Comparison of ENCODE assay signal across 15 cellular contexts in the genomic region with DNA sequence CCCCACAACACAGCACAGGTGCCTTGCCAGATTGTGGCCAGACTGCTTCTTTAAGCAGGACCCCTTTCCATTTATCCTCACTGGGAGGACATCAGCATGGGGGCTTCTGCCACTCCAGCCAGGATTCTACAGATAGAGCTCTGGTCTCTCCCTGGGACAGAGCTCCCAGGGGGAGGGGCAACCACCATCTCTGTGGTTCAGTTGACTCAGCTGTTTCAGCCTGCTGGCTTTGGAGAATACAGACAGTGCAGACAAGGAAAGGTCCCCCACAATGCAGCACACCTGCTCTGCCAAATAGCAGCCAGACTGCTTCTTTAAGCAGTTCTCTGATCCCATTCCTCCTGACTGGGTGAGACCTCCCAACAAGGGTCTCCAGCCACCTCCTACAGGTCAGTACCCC.
DNase-seq lines count a peak whose midpoint lies in the region; ATAC-seq and TF ChIP-seq lines count a peak whose summit lies in the region.
"Had no signal": no experiment of that assay in that cellular context is flagged by ENCODE, and none has a peak within 500 bp of the region (broad histone marks: within the 10 kb centered on the region; RNA-seq: fewer than 3 reads in every experiment).

No MANE protein-coding gene starts in this region.

- H3K36me3 Mint-ChIP-seq in neural progenitor cell (no peaks in the 10 kb centered on the region), WTC11 (peaks cover 17% of the 10 kb centered on the region), endothelial cell (ENCODE audit: low read depth, unreplicated experiment) (no peaks in the 10 kb centered on the region)

- ATAC-seq in WTC11 = no peak
- ATAC-seq: GM12878 had no signal

- H4K20me1 ChIP-seq in PC-9 (ENCODE audit: insufficient read depth) = no peaks in the 10 kb centered on the region
- no peaks in the 10 kb centered on the region for H4K20me1 ChIP-seq in neural progenitor cell (ENCODE audit: low read depth)

- H3K4me1 ChIP-seq in PC-9 (replicated peaks; ENCODE audit: insufficient read depth) = no peaks in the 10 kb centered on the region
- H3K4me1 ChIP-seq in neural progenitor cell = peaks cover 5% of the 10 kb centered on the region

- H3K27ac Mint-ChIP-seq in neural progenitor cell (no peak overlapping the region), WTC11 (no peak overlapping the region), endothelial cell (ENCODE audit: unreplicated experiment) (no peak overlapping the region)
- H3K27ac Mint-ChIP-seq: B cell; CD4-positive, alpha-beta T cell had no signal

- H3K27ac ChIP-seq in PC-9 (no peak overlapping the region), neural progenitor cell (no peak overlapping the region)
- H3K27ac ChIP-seq: GM23248 had no signal

- no peak for DNase-seq in PC-9
- peak; percentile 23 for DNase-seq in glomerular visceral epithelial cell (ENCODE audit: extremely low spot score)
- no peak for DNase-seq in neural progenitor cell (ENCODE audit: low spot score)
- no peak for DNase-seq in activated CD4-positive, alpha-beta T cell treated with anti-CD3 and anti-CD28 coated beads, Interleukin-2, amount 50 U/mL, for 1 hour
- DNase-seq in WTC11 (ENCODE audit: low spot score) = no peak
- DNase-seq in LoVo (ENCODE audit: low spot score) = no peak
- no peak for DNase-seq in endothelial cell (ENCODE audit: low spot score)
- DNase-seq: C1 segment of cervical spinal cord; Calu3; CD4-positive, alpha-beta T cell; DMS 273 treated with DMSO at 0.1 percent for 48 hours; DMS79; GM23248 had no signal

- TF ChIP-seq CTCF in PC-9 (conservative IDR thresholded peaks at IDR 0.05) (no peak), neural progenitor cell (IDR thresholded peaks at IDR 0.05) (no peak), WTC11 (IDR thresholded peaks at IDR 0.05) (no peak), endothelial cell (IDR thresholded peaks at IDR 0.05; ENCODE audit: unreplicated experiment) (no peak)

- H3K9me3 ChIP-seq in PC-9 (ENCODE audit: insufficient read depth, low read depth) = no peaks in the 10 kb centered on the region; the same call in 1 of the 2 replicates
- no peaks in the 10 kb centered on the region for H3K9me3 ChIP-seq in neural progenitor cell (ENCODE audit: low read depth)

- H3K4me1 Mint-ChIP-seq in neural progenitor cell = no peaks in the 10 kb centered on the region
- peaks cover 8% of the 10 kb centered on the region for H3K4me1 Mint-ChIP-seq in WTC11
- H3K4me1 Mint-ChIP-seq in endothelial cell (ENCODE audit: unreplicated experiment) = no peaks in the 10 kb centered on the region
- H3K4me1 Mint-ChIP-seq: B cell had no signal

- H3K4me3 ChIP-seq in PC-9 (no peak overlapping the region), neural progenitor cell (no peak overlapping the region)
- H3K4me3 ChIP-seq: GM12878, GM23248 had no signal

- CTCF ChIA-PET in PC-9 (lab: Charles Lee) (no interaction called here), WTC11 (lab: Charles Lee) (no interaction called here)

- H3F3A ChIP-seq in PC-9 (ENCODE audit: insufficient read depth, low read depth) = no peaks in the 10 kb centered on the region
- H3F3A ChIP-seq in neural progenitor cell (ENCODE audit: low read depth) = no peaks in the 10 kb centered on the region

- peaks cover 12% of the 10 kb centered on the region for H3K9me3 Mint-ChIP-seq in neural progenitor cell
- peaks cover 24% of the 10 kb centered on the region for H3K9me3 Mint-ChIP-seq in WTC11
- no peaks in the 10 kb centered on the region for H3K9me3 Mint-ChIP-seq in endothelial cell (ENCODE audit: unreplicated experiment)

- H3K9me2 ChIP-seq in PC-9 (ENCODE audit: insufficient read depth) = no peaks in the 10 kb centered on the region

- no peak overlapping the region for H3K4me3 Mint-ChIP-seq in neural progenitor cell
- H3K4me3 Mint-ChIP-seq in WTC11 = no peak overlapping the region
- no peak overlapping the region for H3K4me3 Mint-ChIP-seq in endothelial cell (ENCODE audit: unreplicated experiment)
- H3K4me3 Mint-ChIP-seq: B cell; CD4-positive, alpha-beta T cell had no signal

- H2AFZ ChIP-seq in PC-9 (0 out of 2 replicates have a peak overlapping the region, but pooled peaks have one; percentile 43), neural progenitor cell (replicated peaks) (peak overlapping the region; percentile 50)
- H2AFZ ChIP-seq: GM23248 had no signal

- BruUV-seq in PC-9 (replicated peaks; lab: Mats Ljungman, UMichigan) = no TSS peak

- H3K36me3 ChIP-seq in PC-9 (ENCODE audit: low read depth) = no peaks in the 10 kb centered on the region
- H3K36me3 ChIP-seq in neural progenitor cell = no peaks in the 10 kb centered on the region

- intact Hi-C loops in PC-9 (cut with micrococcal nuclease; ENCODE audit: unreplicated experiment) = no loop called here

- POLR2A ChIA-PET in PC-9 (lab: Charles Lee; ENCODE audit: unreplicated experiment) = no interaction called here
- POLR2A ChIA-PET in WTC11 (lab: Charles Lee) = no interaction called here

- no peaks in the 10 kb centered on the region for H3K79me2 ChIP-seq in PC-9 (ENCODE audit: low read depth)
- no peaks in the 10 kb centered on the region for H3K79me2 ChIP-seq in neural progenitor cell (ENCODE audit: low read depth)

- 0 out of 2 replicates have a peak, but pooled peaks cover 2% of the 10 kb centered on the region for H3K27me3 ChIP-seq in PC-9 (ENCODE audit: insufficient read depth, low read depth)
- no peaks in the 10 kb centered on the region for H3K27me3 ChIP-seq in neural progenitor cell

- no peak overlapping the region for H3K4me2 ChIP-seq in PC-9
- no peak overlapping the region for H3K4me2 ChIP-seq in neural progenitor cell

- H3K27me3 Mint-ChIP-seq in neural progenitor cell (ENCODE audit: insufficient read depth, low read depth) = peaks cover 3% of the 10 kb centered on the region
- H3K27me3 Mint-ChIP-seq in WTC11 (ENCODE audit: low read depth) = no peaks in the 10 kb centered on the region; the same call in 1 of the 2 replicates
- peaks cover 3% of the 10 kb centered on the region for H3K27me3 Mint-ChIP-seq in endothelial cell (ENCODE audit: unreplicated experiment)

- H3K9ac ChIP-seq in neural progenitor cell = no peak overlapping the region
- H3K9ac ChIP-seq: GM23248 had no signal

TF ChIP-seq in WTC11, 78 proteins besides CTCF, POLR2A, EP300 and RAD21 (continues in another document):
- TF ChIP-seq GABPB1 (CRISPR knock-in tag; IDR thresholded peaks at IDR 0.05) = no peak
- TF ChIP-seq ZNF671 (CRISPR knock-in tag; IDR thresholded peaks at IDR 0.05) = no peak
- TF ChIP-seq SOX15 (CRISPR knock-in tag; IDR thresholded peaks at IDR 0.05) = no peak
- TF ChIP-seq, protein P1, sequence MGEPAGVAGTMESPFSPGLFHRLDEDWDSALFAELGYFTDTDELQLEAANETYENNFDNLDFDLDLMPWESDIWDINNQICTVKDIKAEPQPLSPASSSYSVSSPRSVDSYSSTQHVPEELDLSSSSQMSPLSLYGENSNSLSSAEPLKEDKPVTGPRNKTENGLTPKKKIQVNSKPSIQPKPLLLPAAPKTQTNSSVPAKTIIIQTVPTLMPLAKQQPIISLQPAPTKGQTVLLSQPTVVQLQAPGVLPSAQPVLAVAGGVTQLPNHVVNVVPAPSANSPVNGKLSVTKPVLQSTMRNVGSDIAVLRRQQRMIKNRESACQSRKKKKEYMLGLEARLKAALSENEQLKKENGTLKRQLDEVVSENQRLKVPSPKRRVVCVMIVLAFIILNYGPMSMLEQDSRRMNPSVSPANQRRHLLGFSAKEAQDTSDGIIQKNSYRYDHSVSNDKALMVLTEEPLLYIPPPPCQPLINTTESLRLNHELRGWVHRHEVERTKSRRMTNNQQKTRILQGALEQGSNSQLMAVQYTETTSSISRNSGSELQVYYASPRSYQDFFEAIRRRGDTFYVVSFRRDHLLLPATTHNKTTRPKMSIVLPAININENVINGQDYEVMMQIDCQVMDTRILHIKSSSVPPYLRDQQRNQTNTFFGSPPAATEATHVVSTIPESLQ (CRISPR knock-in tag; IDR thresholded peaks at IDR 0.05) = no peak
- TF ChIP-seq ELF4 (CRISPR knock-in tag; IDR thresholded peaks at IDR 0.05; ENCODE audit: low read depth) = no peak
- no peak for TF ChIP-seq MLX (CRISPR knock-in tag; IDR thresholded peaks at IDR 0.05)
- TF ChIP-seq FOXP4 (CRISPR knock-in tag; IDR thresholded peaks at IDR 0.05) = no peak
- no peak for TF ChIP-seq TP53 (CRISPR knock-in tag; IDR thresholded peaks at IDR 0.05)
- TF ChIP-seq, protein P2, sequence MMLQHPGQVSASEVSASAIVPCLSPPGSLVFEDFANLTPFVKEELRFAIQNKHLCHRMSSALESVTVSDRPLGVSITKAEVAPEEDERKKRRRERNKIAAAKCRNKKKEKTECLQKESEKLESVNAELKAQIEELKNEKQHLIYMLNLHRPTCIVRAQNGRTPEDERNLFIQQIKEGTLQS (CRISPR knock-in tag; conservative IDR thresholded peaks at IDR 0.05) = no peak
